13 cellular contexts compared by ENCODE assay signal in genomic region chr20:62838511-62838910, GRCh38. TPM values are rescaled to one million over a fixed set of nuclear protein-coding genes. Genes with fewer than 3 reads are reported as not detected.
A peak's percentile ranks its signal among the peaks of the same experiment; 100 is the strongest.
DNase-seq lines count a peak whose midpoint lies in the region; ATAC-seq and TF ChIP-seq lines count a peak whose summit lies in the region.
"Had no signal": no experiment of that assay in that cellular context is flagged by ENCODE, and none has a peak within 500 bp of the region (broad histone marks: within the 10 kb centered on the region; RNA-seq: fewer than 3 reads in every experiment).

No MANE protein-coding gene starts in this region.

- no peaks in the 10 kb centered on the region for H3K36me3 Mint-ChIP-seq in dendritic cell treated with granulocyte-macrophage colony-stimulating factor and Interleukin-4, amounts not matched to agents 40 ng/mL and 50 ng/mL, for 4 days (ENCODE audit: low read depth)
- H3K36me3 Mint-ChIP-seq in activated T-helper 1 cell treated with anti-CD3 and anti-CD28 coated beads, Interleukin-12 subunit alpha, Interleukin-12 subunit beta, Interleukin-2, Interleukin-4 antibody, amounts not matched to agents 30 ng/mL and 10 ng/mL and 1 ng/mL, durations not matched to agents 14 hours and 24 hours and 36 hours (ENCODE audit: low read depth): no peaks in the 10 kb centered on the region
- H3K36me3 Mint-ChIP-seq in activated naive CD8-positive, alpha-beta T cell treated with anti-CD3 and anti-CD28 coated beads for 36 hours: no peaks in the 10 kb centered on the region
- H3K36me3 Mint-ChIP-seq: activated naive CD4-positive, alpha-beta T cell treated with anti-CD3 and anti-CD28 coated beads, Interleukin-2, amount 50 U/mL, for 24 hours; CD4-positive, CD25-positive, alpha-beta regulatory T cell had no signal

- H3K27ac Mint-ChIP-seq in dendritic cell treated with granulocyte-macrophage colony-stimulating factor and Interleukin-4, amounts not matched to agents 40 ng/mL and 50 ng/mL, for 4 days: peak overlapping the region; percentile 62
- H3K27ac Mint-ChIP-seq in activated T-helper 1 cell treated with anti-CD3 and anti-CD28 coated beads, Interleukin-12 subunit alpha, Interleukin-12 subunit beta, Interleukin-2, Interleukin-4 antibody, amounts not matched to agents 30 ng/mL and 10 ng/mL and 1 ng/mL, durations not matched to agents 14 hours and 24 hours and 36 hours: no peak overlapping the region
- H3K27ac Mint-ChIP-seq in activated naive CD8-positive, alpha-beta T cell treated with anti-CD3 and anti-CD28 coated beads for 36 hours: no peak overlapping the region
- H3K27ac Mint-ChIP-seq: activated CD4-positive, alpha-beta T cell treated with anti-CD3 and anti-CD28 coated beads for 36 hours; activated naive CD4-positive, alpha-beta T cell treated with anti-CD3 and anti-CD28 coated beads, Interleukin-2, amount 50 U/mL, for 24 hours; CD4-positive, CD25-positive, alpha-beta regulatory T cell had no signal

- peak; percentile 65 for DNase-seq in GM20000 (ENCODE audit: low spot score)
- DNase-seq in pons (ENCODE audit: low spot score): no peak
- no peak for DNase-seq in activated T-helper 1 cell treated with anti-CD3 and anti-CD28 coated beads, Interleukin-12 subunit alpha, Interleukin-12 subunit beta, Interleukin-2, Interleukin-4 antibody, amounts not matched to agents 30 ng/mL and 10 ng/mL and 1 ng/mL, durations not matched to agents 14 hours and 24 hours and 36 hours (ENCODE audit: low spot score)
- DNase-seq in ACHN: no peak
- DNase-seq in activated naive CD8-positive, alpha-beta T cell treated with anti-CD3 and anti-CD28 coated beads for 36 hours: no peak
- DNase-seq: CD4-positive, CD25-positive, alpha-beta regulatory T cell; PC-3 had no signal

- intact Hi-C loops in dendritic cell treated with granulocyte-macrophage colony-stimulating factor and Interleukin-4, amounts not matched to agents 40 ng/mL and 50 ng/mL, for 4 days (cut with micrococcal nuclease): no loop called here
- intact Hi-C loops in activated T-helper 1 cell treated with anti-CD3 and anti-CD28 coated beads, Interleukin-12 subunit alpha, Interleukin-12 subunit beta, Interleukin-2, Interleukin-4 antibody, amounts not matched to agents 30 ng/mL and 10 ng/mL and 1 ng/mL, durations not matched to agents 14 hours and 24 hours and 36 hours (cut with micrococcal nuclease): no loop called here

- peaks cover 20% of the 10 kb centered on the region for H3K4me1 Mint-ChIP-seq in dendritic cell treated with granulocyte-macrophage colony-stimulating factor and Interleukin-4, amounts not matched to agents 40 ng/mL and 50 ng/mL, for 4 days (ENCODE audit: low read depth)
- H3K4me1 Mint-ChIP-seq in activated T-helper 1 cell treated with anti-CD3 and anti-CD28 coated beads, Interleukin-12 subunit alpha, Interleukin-12 subunit beta, Interleukin-2, Interleukin-4 antibody, amounts not matched to agents 30 ng/mL and 10 ng/mL and 1 ng/mL, durations not matched to agents 14 hours and 24 hours and 36 hours (ENCODE audit: low read depth): no peaks in the 10 kb centered on the region
- H3K4me1 Mint-ChIP-seq in activated naive CD8-positive, alpha-beta T cell treated with anti-CD3 and anti-CD28 coated beads for 36 hours: peaks cover 5% of the 10 kb centered on the region
- H3K4me1 Mint-ChIP-seq: activated CD4-positive, alpha-beta T cell treated with anti-CD3 and anti-CD28 coated beads for 36 hours; activated naive CD4-positive, alpha-beta T cell treated with anti-CD3 and anti-CD28 coated beads, Interleukin-2, amount 50 U/mL, for 24 hours; CD4-positive, CD25-positive, alpha-beta regulatory T cell had no signal

- TF ChIP-seq CTCF in GM20000 (IDR thresholded peaks at IDR 0.05; ENCODE audit: extremely low read depth, missing control alignments): no peak

- in situ Hi-C loops in ACHN (cut with HindIII; ENCODE audit: low pct_ligation_motif_present, low pct_unique_long_range_greater_than_20kb, low sequenced_read_pairs): no loop called here

- no peaks in the 10 kb centered on the region for H3K27me3 Mint-ChIP-seq in dendritic cell treated with granulocyte-macrophage colony-stimulating factor and Interleukin-4, amounts not matched to agents 40 ng/mL and 50 ng/mL, for 4 days
- no peaks in the 10 kb centered on the region for H3K27me3 Mint-ChIP-seq in activated T-helper 1 cell treated with anti-CD3 and anti-CD28 coated beads, Interleukin-12 subunit alpha, Interleukin-12 subunit beta, Interleukin-2, Interleukin-4 antibody, amounts not matched to agents 30 ng/mL and 10 ng/mL and 1 ng/mL, durations not matched to agents 14 hours and 24 hours and 36 hours (ENCODE audit: insufficient read depth)
- H3K27me3 Mint-ChIP-seq in activated naive CD8-positive, alpha-beta T cell treated with anti-CD3 and anti-CD28 coated beads for 36 hours: peaks cover 4% of the 10 kb centered on the region
- H3K27me3 Mint-ChIP-seq: activated CD4-positive, alpha-beta T cell treated with anti-CD3 and anti-CD28 coated beads for 36 hours; activated naive CD4-positive, alpha-beta T cell treated with anti-CD3 and anti-CD28 coated beads, Interleukin-2, amount 50 U/mL, for 24 hours had no signal

- H3K4me3 Mint-ChIP-seq in dendritic cell treated with granulocyte-macrophage colony-stimulating factor and Interleukin-4, amounts not matched to agents 40 ng/mL and 50 ng/mL, for 4 days: no peak overlapping the region
- H3K4me3 Mint-ChIP-seq in activated T-helper 1 cell treated with anti-CD3 and anti-CD28 coated beads, Interleukin-12 subunit alpha, Interleukin-12 subunit beta, Interleukin-2, Interleukin-4 antibody, amounts not matched to agents 30 ng/mL and 10 ng/mL and 1 ng/mL, durations not matched to agents 14 hours and 24 hours and 36 hours: no peak overlapping the region
- H3K4me3 Mint-ChIP-seq in activated naive CD8-positive, alpha-beta T cell treated with anti-CD3 and anti-CD28 coated beads for 36 hours: no peak overlapping the region
- H3K4me3 Mint-ChIP-seq: activated CD4-positive, alpha-beta T cell treated with anti-CD3 and anti-CD28 coated beads for 36 hours; activated naive CD4-positive, alpha-beta T cell treated with anti-CD3 and anti-CD28 coated beads, Interleukin-2, amount 50 U/mL, for 24 hours; CD4-positive, CD25-positive, alpha-beta regulatory T cell had no signal

- no peaks in the 10 kb centered on the region for H3K9me3 Mint-ChIP-seq in dendritic cell treated with granulocyte-macrophage colony-stimulating factor and Interleukin-4, amounts not matched to agents 40 ng/mL and 50 ng/mL, for 4 days
- no peaks in the 10 kb centered on the region for H3K9me3 Mint-ChIP-seq in activated T-helper 1 cell treated with anti-CD3 and anti-CD28 coated beads, Interleukin-12 subunit alpha, Interleukin-12 subunit beta, Interleukin-2, Interleukin-4 antibody, amounts not matched to agents 30 ng/mL and 10 ng/mL and 1 ng/mL, durations not matched to agents 14 hours and 24 hours and 36 hours
- no peaks in the 10 kb centered on the region for H3K9me3 Mint-ChIP-seq in activated naive CD8-positive, alpha-beta T cell treated with anti-CD3 and anti-CD28 coated beads for 36 hours
- H3K9me3 Mint-ChIP-seq: activated naive CD4-positive, alpha-beta T cell treated with anti-CD3 and anti-CD28 coated beads, Interleukin-2, amount 50 U/mL, for 24 hours; CD4-positive, CD25-positive, alpha-beta regulatory T cell had no signal

- ATAC-seq in GM18498 (IDR thresholded peaks at IDR 0.05; ENCODE audit: unreplicated experiment) (peak; percentile 83), HG03457 (IDR thresholded peaks at IDR 0.05; ENCODE audit: unreplicated experiment) (peak; percentile 58)
- ATAC-seq: activated CD4-positive, alpha-beta T cell treated with anti-CD3 and anti-CD28 coated beads for 36 hours; PC-3 had no signal

RNA-seq across cellular contexts. Expression of gene COL9A3, which starts 21.7 kb away (rescaled TPM):
- not detected in 2 replicates for total RNA-seq in activated T-helper 1 cell treated with anti-CD3 and anti-CD28 coated beads, Interleukin-12 subunit alpha, Interleukin-12 subunit beta, Interleukin-2, Interleukin-4 antibody, amounts not matched to agents 30 ng/mL and 10 ng/mL and 1 ng/mL, durations not matched to agents 14 hours and 24 hours and 36 hours
- 1 to 10 TPM in 1 of 2 experiments, under 1 TPM in 1; 0.35 to 1.0 TPM for total RNA-seq in activated naive CD8-positive, alpha-beta T cell treated with anti-CD3 and anti-CD28 coated beads for 36 hours
- total RNA-seq: activated CD4-positive, alpha-beta T cell treated with anti-CD3 and anti-CD28 coated beads for 36 hours; CD4-positive, CD25-positive, alpha-beta regulatory T cell; myocyte had no signal

RNA-seq across cellular contexts. Expression of gene TCFL5, which starts 23.1 kb away (rescaled TPM):
- total RNA-seq in activated T-helper 1 cell treated with anti-CD3 and anti-CD28 coated beads, Interleukin-12 subunit alpha, Interleukin-12 subunit beta, Interleukin-2, Interleukin-4 antibody, amounts not matched to agents 30 ng/mL and 10 ng/mL and 1 ng/mL, durations not matched to agents 14 hours and 24 hours and 36 hours: 5.7 and 5.8 TPM in 2 replicates
- total RNA-seq in activated naive CD8-positive, alpha-beta T cell treated with anti-CD3 and anti-CD28 coated beads for 36 hours: 1 to 10 TPM; 5.4 to 5.8 TPM

RNA-seq across cellular contexts. Expression of gene OGFR, which starts 33.9 kb away (rescaled TPM):
- total RNA-seq in activated T-helper 1 cell treated with anti-CD3 and anti-CD28 coated beads, Interleukin-12 subunit alpha, Interleukin-12 subunit beta, Interleukin-2, Interleukin-4 antibody, amounts not matched to agents 30 ng/mL and 10 ng/mL and 1 ng/mL, durations not matched to agents 14 hours and 24 hours and 36 hours: 51.2 and 56.4 TPM in 2 replicates
- 10 to 100 TPM; 66.1 to 69.9 TPM for total RNA-seq in activated naive CD8-positive, alpha-beta T cell treated with anti-CD3 and anti-CD28 coated beads for 36 hours

RNA-seq across cellular contexts. Expression of gene MRGBP, which starts 42.2 kb away (rescaled TPM):
- total RNA-seq in activated T-helper 1 cell treated with anti-CD3 and anti-CD28 coated beads, Interleukin-12 subunit alpha, Interleukin-12 subunit beta, Interleukin-2, Interleukin-4 antibody, amounts not matched to agents 30 ng/mL and 10 ng/mL and 1 ng/mL, durations not matched to agents 14 hours and 24 hours and 36 hours: 17.8 and 19.5 TPM in 2 replicates
- total RNA-seq in activated naive CD8-positive, alpha-beta T cell treated with anti-CD3 and anti-CD28 coated beads for 36 hours: 10 to 100 TPM; 19.3 to 19.8 TPM
